In the genomic region with DNA sequence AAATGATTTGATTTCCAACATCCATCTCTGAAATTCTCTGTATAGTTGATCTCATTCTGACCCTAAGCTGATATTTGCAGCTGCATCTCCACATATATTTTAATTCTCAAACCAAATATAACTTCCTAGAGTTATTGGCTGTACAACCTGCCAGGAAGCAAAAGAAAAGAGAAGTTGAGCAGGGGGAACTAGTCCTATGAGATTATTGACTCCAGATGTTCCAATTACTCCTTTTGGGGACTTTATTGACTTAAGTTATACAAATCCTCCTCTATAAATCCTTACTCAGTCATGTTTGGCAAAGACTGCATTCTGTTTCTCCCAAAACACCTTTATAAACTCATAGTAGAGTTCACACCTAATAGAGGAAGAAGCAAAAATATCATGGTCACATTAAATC, we compare ENCODE assay signal across 27 cellular contexts.
"Had no signal": no experiment of that assay in that cellular context is flagged by ENCODE, and none has a peak within 500 bp of the region (broad histone marks: within the 10 kb centered on the region; RNA-seq: fewer than 3 reads in every experiment).

No MANE protein-coding gene starts in this region.

- H3K4me3 ChIP-seq: ascending aorta, breast epithelium, cardiac muscle cell, colonic mucosa, esophagus squamous epithelium, gastroesophageal sphincter, heart right ventricle, hepatocyte had no signal

- H3K27ac ChIP-seq: ascending aorta, breast epithelium, cardiac muscle cell, colonic mucosa, epithelial cell of prostate, esophagus squamous epithelium, gastroesophageal sphincter, heart right ventricle, hepatocyte had no signal

- DNase-seq: activated CD4-positive, alpha-beta memory T cell treated with anti-CD3 and anti-CD28 coated beads for 36 hours; activated CD4-positive, alpha-beta T cell treated with anti-CD3 and anti-CD28 coated beads for 36 hours; activated CD4-positive, alpha-beta T cell treated with anti-CD3 and anti-CD28 coated beads, Interleukin-2, amount 10 ng/mL, durations not matched to agents 24 days and 14 days; activated CD4-positive, CD25-positive, alpha-beta regulatory T cell; activated CD4-positive, CD25-positive, alpha-beta regulatory T cell treated with anti-CD3 and anti-CD28 coated beads, Interleukin-2, amount 50 U/mL, for 72 hours; activated CD8-positive, alpha-beta memory T cell treated with anti-CD3 and anti-CD28 coated beads, Interleukin-2, amount 50 U/mL, for 48 hours; activated CD8-positive, alpha-beta T cell treated with anti-CD3 and anti-CD28 coated beads, Interleukin-2, amount 10 ng/mL, durations not matched to agents 7 days and 5 days; activated gamma-delta T cell; activated naive CD4-positive, alpha-beta T cell; activated naive CD4-positive, alpha-beta T cell treated with anti-CD3 and anti-CD28 coated beads, Interleukin-2, amount 10 ng/mL, durations not matched to agents 7 days and 5 days; activated naive CD8-positive, alpha-beta T cell treated with anti-CD3 and anti-CD28 coated beads, Interleukin-2, amount 10 ng/mL, durations not matched to agents 7 days and 5 days; activated T-cell treated with anti-CD3 and anti-CD28 coated beads for 4 hours; activated T-cell treated with anti-CD3 and anti-CD28 coated beads, Interleukin-2, amount 50 U/mL, for 24 hours; activated T-cell treated with anti-CD3 and anti-CD28 coated beads, Interleukin-2, amount 50 U/mL, for 72 hours; central memory CD4-positive, alpha-beta T cell; cerebellar nuclear complex; colonic mucosa; effector CD8-positive, alpha-beta T cell; esophagus squamous epithelium; foreskin melanocyte; heart right ventricle had no signal

- H3K36me3 ChIP-seq: ascending aorta, breast epithelium, cardiac muscle cell, colonic mucosa, esophagus squamous epithelium, gastroesophageal sphincter, heart right ventricle had no signal

- H3K79me2 ChIP-seq: hepatocyte had no signal

- H3K4me2 ChIP-seq: hepatocyte had no signal

- H3K4me1 ChIP-seq: ascending aorta, breast epithelium, colonic mucosa, esophagus squamous epithelium, gastroesophageal sphincter, heart right ventricle had no signal

- H3K27me3 ChIP-seq: ascending aorta, breast epithelium, cardiac muscle cell, colonic mucosa, esophagus squamous epithelium, gastroesophageal sphincter, heart right ventricle, hepatocyte had no signal

- H2AFZ ChIP-seq: hepatocyte had no signal

- H3K9me3 ChIP-seq: colonic mucosa, esophagus squamous epithelium had no signal
